ENCODE assay signal across 25 cellular contexts in the genomic region with DNA sequence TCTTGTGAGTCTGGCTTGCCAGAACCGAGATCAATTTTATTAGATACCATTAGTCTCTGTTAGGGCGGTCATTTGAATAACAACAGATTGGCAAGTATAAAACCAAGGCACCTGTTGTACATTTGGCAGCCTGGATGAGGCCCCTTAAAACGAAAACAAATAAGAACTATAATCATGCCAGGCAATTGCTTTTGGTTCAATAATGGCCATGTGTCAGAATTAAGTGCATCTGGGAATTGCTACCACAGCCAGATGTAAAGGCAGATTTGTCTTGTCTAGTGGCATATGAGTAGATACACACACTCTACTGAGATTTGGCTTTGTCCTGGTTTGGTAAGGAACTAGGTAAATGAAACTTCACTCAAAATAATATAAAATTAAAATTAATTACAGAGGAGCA.
DNase-seq lines count a peak whose midpoint lies in the region; TF ChIP-seq lines count a peak whose summit lies in the region.
"Had no signal": no experiment of that assay in that cellular context is flagged by ENCODE, and none has a peak within 500 bp of the region (broad histone marks: within the 10 kb centered on the region; RNA-seq: fewer than 3 reads in every experiment).

No MANE protein-coding gene starts in this region.

- CTCF ChIA-PET in RWPE1 (lab: Yijun Ruan, JAX) = no interaction called here

- peak; percentile 40 for DNase-seq in DMS 273 (lab: John Stamatoyannopoulos, UW; ENCODE audit: unreplicated experiment)
- DNase-seq in DMS 273 treated with DMSO at 0.1 percent for 48 hours (lab: John Stamatoyannopoulos, UW) = no peak
- DNase-seq in NCI-H1092 (lab: John Stamatoyannopoulos, UW) = peak; percentile 51
- peak; percentile 65 to 77 for DNase-seq in NCI-H446 (lab: John Stamatoyannopoulos, UW)
- DNase-seq in caudate nucleus (lab: John Stamatoyannopoulos, UW) = no peak
- no peak for DNase-seq in activated gamma-delta T cell (lab: John Stamatoyannopoulos, UW)
- no peak for DNase-seq in kidney glomerular epithelial cell (lab: John Stamatoyannopoulos, UW)
- DNase-seq in RWPE1 (ENCODE audit: low spot score) = no peak
- DNase-seq: activated CD4-positive, alpha-beta T cell treated with anti-CD3 and anti-CD28 coated beads for 4 hours; activated CD8-positive, alpha-beta T cell treated with anti-CD3 and anti-CD28 coated beads, Interleukin-2, amount 10 ng/mL, durations not matched to agents 7 days and 5 days; Caco-2; colonic mucosa; effector CD8-positive, alpha-beta T cell; immature natural killer cell; mesenchymal stem cell; NCI-H2029 treated with DMSO at 0.1 percent for 48 hours; pancreas; retina; stimulated activated naive B cell treated with anti-CD40 and anti-IgM and Interleukin-4, amounts not matched to agents 10 μg/mL and 1 μg/mL and 100 μg/mL, for 72 hours; T1000; upper lobe of right lung had no signal

- POLR2A ChIA-PET in RWPE1 (lab: Yijun Ruan, JAX; ENCODE audit: low non-redundant PET) = no interaction called here

- no peak for TF ChIP-seq CTCF in RWPE1 (conservative IDR thresholded peaks at IDR 0.05; ENCODE audit: low read depth)

- H3K27ac ChIP-seq in caudate nucleus (ENCODE audit: low read depth, low read length) = peak overlapping the region; percentile 92
- no peak overlapping the region for H3K27ac ChIP-seq in RWPE1
- H3K27ac ChIP-seq: 22Rv1; BLaER1 treated with 17β-estradiol and CSF1 and Interleukin-3, amounts not matched to agents 10 nM and 100 nM; colonic mucosa; epithelial cell of prostate; pancreas; upper lobe of right lung; VCaP had no signal

Comparison
In these comparisons a context has a peak if more than half of its experiments do, and no peak if none do; other contexts are left out.
1. DNase-seq: peak in DMS 273 (single experiment), NCI-H1092 (single experiment) and NCI-H446 (2 of 2); none in DMS 273 treated with DMSO at 0.1 percent for 48 hours (single experiment), caudate nucleus (0 of 61), activated gamma-delta T cell (single experiment), kidney glomerular epithelial cell (single experiment) and RWPE1 (single experiment).